1 cellular context compared by ENCODE assay signal in the genomic region with DNA sequence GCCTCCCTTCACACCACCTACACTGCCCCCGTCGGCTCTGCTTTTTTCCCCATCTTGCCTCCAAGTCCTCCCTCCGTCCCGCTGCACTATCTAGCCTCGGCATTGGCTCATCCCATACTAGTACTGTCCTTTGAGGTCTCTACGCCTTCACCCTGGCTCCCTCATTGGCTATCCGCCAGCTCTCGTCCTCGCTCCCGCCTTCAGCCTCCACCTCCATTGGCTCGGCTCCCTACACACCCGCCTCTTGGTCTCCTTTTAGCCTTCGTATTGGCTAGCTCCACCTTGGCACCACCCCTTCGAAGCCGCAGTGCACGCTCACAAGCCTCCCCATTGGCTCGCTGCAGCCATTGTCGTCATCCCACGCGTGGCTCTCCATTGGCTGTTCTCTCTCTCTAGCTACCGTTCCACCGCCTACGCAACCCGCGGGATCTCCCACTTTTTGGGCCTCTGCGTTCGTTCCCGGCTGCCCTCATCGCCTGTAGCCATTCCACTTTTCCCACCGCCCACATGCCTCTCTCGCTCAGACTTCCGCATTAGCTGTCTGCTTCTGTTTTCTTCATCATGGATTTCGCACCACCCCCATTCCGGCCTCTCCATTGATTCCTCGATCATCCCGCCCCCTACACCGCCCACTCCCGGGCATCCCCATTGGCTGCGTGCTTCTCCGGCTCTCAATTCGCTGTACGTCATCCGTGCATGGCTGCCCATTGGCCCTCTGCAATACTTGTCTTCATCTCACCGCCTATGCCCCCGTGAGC.
TF ChIP-seq lines count a peak whose summit lies in the region.

No MANE protein-coding gene starts in this region.

TF ChIP-seq in H1, 55 proteins besides CTCF, POLR2A, EP300 and RAD21:
- TF ChIP-seq FOSL1 (IDR thresholded peaks at IDR 0.05; ENCODE audit: insufficient read depth, low read depth, low read length) (no peak), NRF1 (IDR thresholded peaks at IDR 0.05; ENCODE audit: low read depth, low read length) (no peak), E2F6 (IDR thresholded peaks at IDR 0.05) (peak; percentile 39; the same call in 1 of the 2 replicates), BRCA1 (IDR thresholded peaks at IDR 0.05; ENCODE audit: low read depth, low read length) (no peak), SUZ12 (IDR thresholded peaks at IDR 0.05; ENCODE audit: low read length) (no peak), EZH2 (IDR thresholded peaks at IDR 0.05; ENCODE audit: low read depth, low read length, severe bottlenecking) (no peak), KDM5A (IDR thresholded peaks at IDR 0.05; ENCODE audit: low read length) (no peak), SP4 (IDR thresholded peaks at IDR 0.05; ENCODE audit: low read length) (no peak), RFX5 (IDR thresholded peaks at IDR 0.05; ENCODE audit: borderline replicate concordance, low read depth, low read length) (no peak), TCF12 (IDR thresholded peaks at IDR 0.05; ENCODE audit: low read depth, low read length) (no peak), RXRA (IDR thresholded peaks at IDR 0.05; ENCODE audit: insufficient read depth, low read depth, low read length) (no peak), TBP (IDR thresholded peaks at IDR 0.05; ENCODE audit: low read depth, low read length) (peak; percentile 67), JUND (IDR thresholded peaks at IDR 0.05; ENCODE audit: low read length) (no peak), MAFK (IDR thresholded peaks at IDR 0.05; ENCODE audit: low read depth, low read length) (no peak), SIRT6 (IDR thresholded peaks at IDR 0.05; ENCODE audit: low read length) (no peak), TAF7 (optimal IDR thresholded peaks at IDR 0.05; ENCODE audit: borderline replicate concordance, low read depth, low read length) (no peak), CTBP2 (IDR thresholded peaks at IDR 0.05; ENCODE audit: borderline replicate concordance, insufficient read depth, insufficient read length, low read length) (no peak), SIN3A (conservative IDR thresholded peaks at IDR 0.05 in 1 of 2, IDR thresholded peaks at IDR 0.05 in 1 of 2; ENCODE audit: low read depth in 1 of 2, low read length in 2 of 2) (0 out of 4 replicates have a peak, but pooled peaks of 1 of the 2 experiments have one; percentile 31), HDAC2 (IDR thresholded peaks at IDR 0.05; ENCODE audit: borderline replicate concordance in 1 of 2, low read depth in 2 of 2, low read length in 2 of 2) (no peak), ATF2 (IDR thresholded peaks at IDR 0.05; ENCODE audit: low read length) (0 out of 2 replicates have a peak, but pooled peaks have one; percentile 49), CHD7 (IDR thresholded peaks at IDR 0.05; ENCODE audit: insufficient replicate concordance, low read length) (no peak), BACH1 (IDR thresholded peaks at IDR 0.05; ENCODE audit: low read length) (no peak), SP2 (IDR thresholded peaks at IDR 0.05; ENCODE audit: low read length) (peak; percentile 61), CREB1 (IDR thresholded peaks at IDR 0.05) (peak; percentile 89), TAF1 (IDR thresholded peaks at IDR 0.05; ENCODE audit: low read depth, low read length) (peak; percentile 67), POLR2AphosphoS5 (IDR thresholded peaks at IDR 0.05; ENCODE audit: low read depth, low read length) (peak; percentile 80), CHD2 (IDR thresholded peaks at IDR 0.05; ENCODE audit: low read length) (peak; percentile 70), SRF (IDR thresholded peaks at IDR 0.05; ENCODE audit: low read depth, low read length) (no peak), PHF8 (conservative IDR thresholded peaks at IDR 0.05; ENCODE audit: low read depth, low read length) (peak; percentile 26; the same call in 1 of the 2 replicates), HDAC6 (IDR thresholded peaks at IDR 0.05; ENCODE audit: low read depth, low read length) (no peak), KDM4A (IDR thresholded peaks at IDR 0.05; ENCODE audit: low read depth, low read length, severe bottlenecking) (peak; percentile 32), SP1 (IDR thresholded peaks at IDR 0.05; ENCODE audit: low read depth, low read length) (peak; percentile 95), SAP30 (IDR thresholded peaks at IDR 0.05; ENCODE audit: insufficient read depth, insufficient replicate concordance, low read length) (no peak), POU5F1 (IDR thresholded peaks at IDR 0.05; ENCODE audit: low read depth, low read length) (no peak), KDM1A (IDR thresholded peaks at IDR 0.05; ENCODE audit: borderline replicate concordance, low read length) (no peak), ASH2L (IDR thresholded peaks at IDR 0.05; ENCODE audit: low read length) (no peak), TEAD4 (IDR thresholded peaks at IDR 0.05; ENCODE audit: low read depth, low read length) (no peak), ZNF274 (IDR thresholded peaks at IDR 0.05; ENCODE audit: borderline replicate concordance, extremely low read depth, low read length) (no peak), YY1 (IDR thresholded peaks at IDR 0.05; ENCODE audit: low read depth, low read length) (no peak), CHD1 (IDR thresholded peaks at IDR 0.05; ENCODE audit: low read depth, low read length) (no peak), RNF2 (IDR thresholded peaks at IDR 0.05; ENCODE audit: borderline replicate concordance, low read depth, low read length, missing control alignments, poor library complexity, severe bottlenecking) (no peak), EGR1 (IDR thresholded peaks at IDR 0.05; ENCODE audit: borderline replicate concordance, low read depth, low read length) (peak; percentile 83), RBBP5 (IDR thresholded peaks at IDR 0.05; ENCODE audit: borderline replicate concordance, low read depth, low read length) (no peak)
- TF ChIP-seq, protein P1, sequence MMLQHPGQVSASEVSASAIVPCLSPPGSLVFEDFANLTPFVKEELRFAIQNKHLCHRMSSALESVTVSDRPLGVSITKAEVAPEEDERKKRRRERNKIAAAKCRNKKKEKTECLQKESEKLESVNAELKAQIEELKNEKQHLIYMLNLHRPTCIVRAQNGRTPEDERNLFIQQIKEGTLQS (IDR thresholded peaks at IDR 0.05; ENCODE audit: insufficient read depth, low read depth, low read length): no peak
- TF ChIP-seq, protein P2, sequence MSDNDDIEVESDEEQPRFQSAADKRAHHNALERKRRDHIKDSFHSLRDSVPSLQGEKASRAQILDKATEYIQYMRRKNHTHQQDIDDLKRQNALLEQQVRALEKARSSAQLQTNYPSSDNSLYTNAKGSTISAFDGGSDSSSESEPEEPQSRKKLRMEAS (IDR thresholded peaks at IDR 0.05): 0 out of 2 replicates have a peak, but pooled peaks have one; percentile 1
